In the genomic region with DNA sequence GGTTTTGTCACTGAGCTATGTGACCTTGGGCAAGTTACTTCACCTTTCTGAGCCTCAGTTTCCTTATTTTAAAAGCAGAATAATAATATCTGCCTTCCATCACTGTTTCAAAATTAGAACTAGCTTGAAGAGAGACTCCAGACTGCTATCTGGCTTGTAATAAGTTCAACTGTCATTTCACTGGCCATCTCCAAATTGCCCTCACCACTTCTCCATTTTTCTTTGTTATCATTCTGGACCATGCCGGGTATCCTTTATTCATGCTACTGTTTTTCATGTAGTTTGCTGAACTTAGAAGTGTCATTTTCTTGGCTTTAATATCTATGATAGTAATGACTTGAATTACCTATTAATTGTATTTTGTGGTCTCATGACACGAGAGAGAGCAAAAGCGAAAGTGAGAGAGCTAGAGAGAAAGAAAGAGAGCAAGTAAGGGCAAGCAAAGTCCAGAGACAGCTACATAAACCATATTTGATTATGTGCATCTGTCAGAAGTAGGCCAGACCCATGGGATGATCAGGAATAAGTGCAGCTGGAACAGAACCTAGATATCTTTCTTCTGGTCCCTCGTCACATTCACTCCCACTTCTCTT, we compare ENCODE assay signal across 13 cellular contexts.
DNase-seq lines count a peak whose midpoint lies in the region; ATAC-seq and TF ChIP-seq lines count a peak whose summit lies in the region.
"Had no signal": no experiment of that assay in that cellular context is flagged by ENCODE, and none has a peak within 500 bp of the region (broad histone marks: within the 10 kb centered on the region; RNA-seq: fewer than 3 reads in every experiment).

No MANE protein-coding gene starts in this region.

- no peak overlapping the region for H3K4me3 Mint-ChIP-seq in natural killer cell
- H3K4me3 Mint-ChIP-seq: activated B cell treated with CpG ODN at 0.5 μM for 24 hours; stimulated activated naive CD8-positive, alpha-beta T cell treated with anti-CD3 and anti-CD28 coated beads, Interleukin-15, Interleukin-2, amounts not matched to agents 100 ng/mL and 50 ng/mL, for 24 hours had no signal

- H3K27me3 ChIP-seq in left lung: no peaks in the 10 kb centered on the region

- H3K9me3 Mint-ChIP-seq in natural killer cell: no peaks in the 10 kb centered on the region
- H3K9me3 Mint-ChIP-seq: activated B cell treated with CpG ODN at 0.5 μM for 24 hours; stimulated activated naive CD8-positive, alpha-beta T cell treated with anti-CD3 and anti-CD28 coated beads, Interleukin-15, Interleukin-2, amounts not matched to agents 100 ng/mL and 50 ng/mL, for 24 hours had no signal

- H3K27ac Mint-ChIP-seq in natural killer cell: no peak overlapping the region
- H3K27ac Mint-ChIP-seq: activated B cell treated with CpG ODN at 0.5 μM for 24 hours; stimulated activated naive CD8-positive, alpha-beta T cell treated with anti-CD3 and anti-CD28 coated beads, Interleukin-15, Interleukin-2, amounts not matched to agents 100 ng/mL and 50 ng/mL, for 24 hours had no signal

- H3K4me1 ChIP-seq in left lung: peaks cover 9 to 14% of the 10 kb centered on the region in 2 donors

- peak; percentile 84 for ATAC-seq in GM18498 (IDR thresholded peaks at IDR 0.05; ENCODE audit: unreplicated experiment)
- ATAC-seq in GM21390 (IDR thresholded peaks at IDR 0.05; ENCODE audit: unreplicated experiment): peak; percentile 82
- peak; percentile 57 for ATAC-seq in HG03520 (IDR thresholded peaks at IDR 0.05; ENCODE audit: unreplicated experiment)
- ATAC-seq in left lung: no peak
- ATAC-seq in natural killer cell: no peak

- H3K27ac ChIP-seq in left lung: peak overlapping the region; percentile 52 to 60

- intact Hi-C loops in left lung (cut with DNase I): no loop called here
- intact Hi-C loops in natural killer cell (cut with micrococcal nuclease): no loop called here

- TF ChIP-seq CTCF in left lung (IDR thresholded peaks at IDR 0.05) (no peak), natural killer cell (IDR thresholded peaks at IDR 0.05) (no peak)

- in situ Hi-C loops in G401 (cut with HindIII; ENCODE audit: low sequenced_read_pairs): no loop called here

- H3K36me3 ChIP-seq in left lung: no peaks in the 10 kb centered on the region

- DNase-seq in left lung (no peak), natural killer cell (no peak), G401 (ENCODE audit: low spot score) (no peak), ecto neural progenitor cell (ENCODE audit: low spot score) (no peak)
- no peak for DNase-seq in stimulated activated CD4-positive, alpha-beta T cell treated with anti-CD3 and anti-CD28 coated beads, Interleukin-2, amount 100 ng/mL, for 24 hours
- DNase-seq: activated B cell treated with CpG ODN at 0.5 μM for 24 hours; activated effector memory CD4-positive, alpha-beta T cell treated with anti-CD3 and anti-CD28 coated beads, Interleukin-2, amount 50 U/mL, for 16 hours; DMS 273 treated with DMSO at 0.1 percent for 48 hours; NCI-H1417 had no signal

- peaks cover 7 to 11% of the 10 kb centered on the region in 2 donors for H3K4me1 Mint-ChIP-seq in natural killer cell
- H3K4me1 Mint-ChIP-seq: activated B cell treated with CpG ODN at 0.5 μM for 24 hours had no signal

- H3K27me3 Mint-ChIP-seq in natural killer cell (ENCODE audit: low read depth in 2 of 2): no peaks in the 10 kb centered on the region

- H3K9me3 ChIP-seq in left lung: no peaks in the 10 kb centered on the region

- H3K4me3 ChIP-seq in left lung: no peak overlapping the region

- H3K36me3 Mint-ChIP-seq in natural killer cell: no peaks in the 10 kb centered on the region

Comparison
In these comparisons a context has a peak if more than half of its experiments do, and no peak if none do; other contexts are left out.
1. ATAC-seq: peak in GM18498 (single experiment), GM21390 (single experiment) and HG03520 (single experiment); none in left lung (single experiment) and natural killer cell (0 of 3).